ENCODE assay signal across 1 cellular context in genomic region chr12:71321531-71321930, GRCh38.
A peak's percentile ranks its signal among the peaks of the same experiment; 100 is the strongest.
TF ChIP-seq lines count a peak whose summit lies in the region.

No MANE protein-coding gene starts in this region.

TF ChIP-seq in K562, 482 proteins besides CTCF, POLR2A, EP300 and RAD21 (continued from another document):
- 0 out of 2 replicates have a peak, but pooled peaks have one; percentile 17 for TF ChIP-seq ZNF512 (tag; IDR thresholded peaks at IDR 0.05)
- TF ChIP-seq RCOR1 (IDR thresholded peaks at IDR 0.05; ENCODE audit: borderline replicate concordance in 1 of 2, low read depth in 2 of 2, low read length in 2 of 2), result no peak
- peak; percentile 59 for TF ChIP-seq CHAMP1 (IDR thresholded peaks at IDR 0.05)
- no peak for TF ChIP-seq PURB (CRISPR knock-in tag; IDR thresholded peaks at IDR 0.05; ENCODE audit: low read depth)
- TF ChIP-seq SAFB2 (IDR thresholded peaks at IDR 0.05; ENCODE audit: borderline replicate concordance, low read depth, low read length, severe bottlenecking), result no peak
- no peak for TF ChIP-seq SMARCA4 (IDR thresholded peaks at IDR 0.05)
